In the genomic region with DNA sequence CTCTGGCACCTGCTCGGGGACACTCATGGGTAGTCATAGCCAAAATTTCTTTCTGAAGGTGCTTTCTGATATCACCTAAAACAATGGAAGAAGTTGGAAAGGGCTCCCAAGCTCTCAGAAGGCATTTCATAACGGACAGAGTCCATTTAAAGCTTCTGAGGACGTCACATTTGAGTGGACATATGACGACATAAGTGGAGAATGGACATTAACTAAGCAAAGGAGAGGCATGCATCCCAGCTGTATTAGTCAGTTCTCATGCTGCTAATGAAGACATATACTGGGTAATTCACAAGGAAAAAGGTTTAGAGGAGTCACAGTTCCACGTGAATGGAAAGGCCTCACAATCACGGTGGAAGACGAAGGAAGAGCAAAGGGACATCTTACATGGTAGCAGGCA, we compare ENCODE assay signal across 34 cellular contexts.
"Had no signal": no experiment of that assay in that cellular context is flagged by ENCODE, and none has a peak within 500 bp of the region (broad histone marks: within the 10 kb centered on the region; RNA-seq: fewer than 3 reads in every experiment).

No MANE protein-coding gene starts in this region.

- ATAC-seq: activated CD4-positive, alpha-beta T cell treated with anti-CD3 and anti-CD28 coated beads for 36 hours; activated CD8-positive, alpha-beta memory T cell treated with anti-CD3 and anti-CD28 coated beads, Interleukin-2, amount 10 ng/mL, durations not matched to agents 7 days and 5 days; activated CD8-positive, alpha-beta T cell treated with anti-CD3 and anti-CD28 coated beads, Interleukin-2, amount 10 ng/mL, durations not matched to agents 7 days and 5 days; activated naive CD4-positive, alpha-beta T cell treated with anti-CD3 and anti-CD28 coated beads, Interleukin-2, amount 50 U/mL, for 72 hours; activated T-cell treated with anti-CD3 and anti-CD28 coated beads, Interleukin-2, amount 50 U/mL, for 72 hours; effector memory CD8-positive, alpha-beta T cell; foreskin keratinocyte; gastrocnemius medialis; heart left ventricle; T-helper 17 cell had no signal

- H3K4me1 Mint-ChIP-seq: activated CD4-positive, alpha-beta T cell treated with anti-CD3 and anti-CD28 coated beads for 36 hours; activated CD4-positive, alpha-beta T cell treated with anti-CD3 and anti-CD28 coated beads, Interleukin-2, amount 10 ng/mL, durations not matched to agents 24 days and 14 days; activated CD8-positive, alpha-beta memory T cell treated with anti-CD3 and anti-CD28 coated beads, Interleukin-2, amount 10 ng/mL, durations not matched to agents 7 days and 5 days; central memory CD8-positive, alpha-beta T cell; T-helper 17 cell had no signal

- FAIRE-seq: bronchial epithelial cell had no signal

- H3K36me3 Mint-ChIP-seq: activated CD4-positive, alpha-beta memory T cell treated with anti-CD3 and anti-CD28 coated beads for 36 hours; activated CD8-positive, alpha-beta memory T cell treated with anti-CD3 and anti-CD28 coated beads, Interleukin-2, amount 10 ng/mL, durations not matched to agents 7 days and 5 days; activated naive CD4-positive, alpha-beta T cell treated with anti-CD3 and anti-CD28 coated beads, Interleukin-2, amount 10 ng/mL, durations not matched to agents 7 days and 5 days; activated naive CD4-positive, alpha-beta T cell treated with anti-CD3 and anti-CD28 coated beads, Interleukin-2, amount 50 U/mL, for 72 hours; activated naive CD8-positive, alpha-beta T cell treated with anti-CD3 and anti-CD28 coated beads, Interleukin-2, amount 10 ng/mL, durations not matched to agents 7 days and 5 days had no signal

- H3K27ac ChIP-seq: ascending aorta, brain microvascular endothelial cell, coronary artery, esophagus muscularis mucosa, foreskin keratinocyte, gastrocnemius medialis, heart left ventricle had no signal

- H3K27ac Mint-ChIP-seq: activated CD4-positive, alpha-beta memory T cell treated with anti-CD3 and anti-CD28 coated beads for 36 hours; activated CD4-positive, alpha-beta T cell treated with anti-CD3 and anti-CD28 coated beads for 36 hours; activated CD4-positive, alpha-beta T cell treated with anti-CD3 and anti-CD28 coated beads, Interleukin-2, amount 10 ng/mL, durations not matched to agents 24 days and 14 days; activated CD8-positive, alpha-beta memory T cell treated with anti-CD3 and anti-CD28 coated beads, Interleukin-2, amount 10 ng/mL, durations not matched to agents 7 days and 5 days; activated CD8-positive, alpha-beta T cell treated with anti-CD3 and anti-CD28 coated beads, Interleukin-2, amount 10 ng/mL, durations not matched to agents 7 days and 5 days; activated naive CD4-positive, alpha-beta T cell treated with anti-CD3 and anti-CD28 coated beads, Interleukin-2, amount 10 ng/mL, durations not matched to agents 7 days and 5 days; activated naive CD4-positive, alpha-beta T cell treated with anti-CD3 and anti-CD28 coated beads, Interleukin-2, amount 50 U/mL, for 72 hours; activated naive CD8-positive, alpha-beta T cell treated with anti-CD3 and anti-CD28 coated beads, Interleukin-2, amount 10 ng/mL, durations not matched to agents 7 days and 5 days; activated T-cell treated with anti-CD3 and anti-CD28 coated beads, Interleukin-2, amount 50 U/mL, for 24 hours; activated T-cell treated with anti-CD3 and anti-CD28 coated beads, Interleukin-2, amount 50 U/mL, for 72 hours; effector memory CD8-positive, alpha-beta T cell; T-helper 17 cell; T-helper 2 cell treated with Interferon-gamma antibody and Interleukin-4, amounts not matched to agents 5 μg/mL and 100 μg/mL, for 36 hours had no signal

- H3K27me3 Mint-ChIP-seq: activated naive CD8-positive, alpha-beta T cell treated with anti-CD3 and anti-CD28 coated beads, Interleukin-2, amount 10 ng/mL, durations not matched to agents 7 days and 5 days had no signal

- H3K36me3 ChIP-seq: ascending aorta, brain microvascular endothelial cell, esophagus muscularis mucosa, gastrocnemius medialis, heart left ventricle had no signal

- DNase-seq: activated CD4-positive, alpha-beta memory T cell treated with anti-CD3 and anti-CD28 coated beads for 36 hours; activated CD4-positive, alpha-beta T cell treated with anti-CD3 and anti-CD28 coated beads for 36 hours; activated CD4-positive, alpha-beta T cell treated with anti-CD3 and anti-CD28 coated beads, Interleukin-2, amount 10 ng/mL, durations not matched to agents 24 days and 14 days; activated CD4-positive, CD25-positive, alpha-beta regulatory T cell; activated CD4-positive, CD25-positive, alpha-beta regulatory T cell treated with anti-CD3 and anti-CD28 coated beads, Interleukin-2, amount 50 U/mL, for 72 hours; activated CD8-positive, alpha-beta memory T cell treated with anti-CD3 and anti-CD28 coated beads, Interleukin-2, amount 10 ng/mL, durations not matched to agents 7 days and 5 days; activated CD8-positive, alpha-beta memory T cell treated with anti-CD3 and anti-CD28 coated beads, Interleukin-2, amount 50 U/mL, for 4 hours; activated CD8-positive, alpha-beta T cell treated with anti-CD3 and anti-CD28 coated beads, Interleukin-2, amount 10 ng/mL, durations not matched to agents 7 days and 5 days; activated gamma-delta T cell; activated naive CD4-positive, alpha-beta T cell; activated naive CD4-positive, alpha-beta T cell treated with anti-CD3 and anti-CD28 coated beads, Interleukin-2, amount 10 ng/mL, durations not matched to agents 7 days and 5 days; activated naive CD8-positive, alpha-beta T cell treated with anti-CD3 and anti-CD28 coated beads, Interleukin-2, amount 10 ng/mL, durations not matched to agents 7 days and 5 days; activated T-cell treated with anti-CD3 and anti-CD28 coated beads for 4 hours; activated T-cell treated with anti-CD3 and anti-CD28 coated beads, Interleukin-2, amount 50 U/mL, for 24 hours; activated T-cell treated with anti-CD3 and anti-CD28 coated beads, Interleukin-2, amount 50 U/mL, for 72 hours; brain microvascular endothelial cell; dermis blood vessel endothelial cell; effector CD4-positive, alpha-beta T cell; effector memory CD8-positive, alpha-beta T cell; erythroblast; foreskin keratinocyte; gastrocnemius medialis; glutamatergic neuron; heart left ventricle; T-helper 1 cell; T-helper 17 cell; T1000 had no signal

- H3K4me3 Mint-ChIP-seq: activated CD4-positive, alpha-beta memory T cell treated with anti-CD3 and anti-CD28 coated beads for 36 hours; activated CD4-positive, alpha-beta T cell treated with anti-CD3 and anti-CD28 coated beads for 36 hours; activated CD4-positive, alpha-beta T cell treated with anti-CD3 and anti-CD28 coated beads, Interleukin-2, amount 10 ng/mL, durations not matched to agents 24 days and 14 days; activated CD8-positive, alpha-beta memory T cell treated with anti-CD3 and anti-CD28 coated beads, Interleukin-2, amount 10 ng/mL, durations not matched to agents 7 days and 5 days; activated CD8-positive, alpha-beta T cell treated with anti-CD3 and anti-CD28 coated beads, Interleukin-2, amount 10 ng/mL, durations not matched to agents 7 days and 5 days; activated naive CD4-positive, alpha-beta T cell treated with anti-CD3 and anti-CD28 coated beads, Interleukin-2, amount 10 ng/mL, durations not matched to agents 7 days and 5 days; activated naive CD8-positive, alpha-beta T cell treated with anti-CD3 and anti-CD28 coated beads, Interleukin-2, amount 10 ng/mL, durations not matched to agents 7 days and 5 days; activated T-cell treated with anti-CD3 and anti-CD28 coated beads, Interleukin-2, amount 50 U/mL, for 24 hours; activated T-cell treated with anti-CD3 and anti-CD28 coated beads, Interleukin-2, amount 50 U/mL, for 72 hours; central memory CD8-positive, alpha-beta T cell; effector memory CD8-positive, alpha-beta T cell; T-helper 17 cell; T-helper 2 cell treated with Interferon-gamma antibody and Interleukin-4, amounts not matched to agents 5 μg/mL and 100 μg/mL, for 36 hours had no signal

- H3K4me3 ChIP-seq: ascending aorta, coronary artery, esophagus muscularis mucosa, gastrocnemius medialis, heart left ventricle had no signal

- H3K9me3 ChIP-seq: ascending aorta, esophagus muscularis mucosa, gastrocnemius medialis, heart left ventricle had no signal

- H3K4me1 ChIP-seq: esophagus muscularis mucosa, gastrocnemius medialis, heart left ventricle had no signal

- H3K9me3 Mint-ChIP-seq: activated CD4-positive, alpha-beta memory T cell treated with anti-CD3 and anti-CD28 coated beads for 36 hours; activated CD4-positive, alpha-beta T cell treated with anti-CD3 and anti-CD28 coated beads, Interleukin-2, amount 10 ng/mL, durations not matched to agents 24 days and 14 days; activated naive CD4-positive, alpha-beta T cell treated with anti-CD3 and anti-CD28 coated beads, Interleukin-2, amount 10 ng/mL, durations not matched to agents 7 days and 5 days; activated naive CD4-positive, alpha-beta T cell treated with anti-CD3 and anti-CD28 coated beads, Interleukin-2, amount 50 U/mL, for 72 hours; activated naive CD8-positive, alpha-beta T cell treated with anti-CD3 and anti-CD28 coated beads, Interleukin-2, amount 10 ng/mL, durations not matched to agents 7 days and 5 days; activated T-cell treated with anti-CD3 and anti-CD28 coated beads, Interleukin-2, amount 50 U/mL, for 24 hours; activated T-cell treated with anti-CD3 and anti-CD28 coated beads, Interleukin-2, amount 50 U/mL, for 72 hours; central memory CD8-positive, alpha-beta T cell; effector memory CD8-positive, alpha-beta T cell; T-helper 2 cell treated with Interferon-gamma antibody and Interleukin-4, amounts not matched to agents 5 μg/mL and 100 μg/mL, for 36 hours had no signal

- H3K27me3 ChIP-seq: ascending aorta, brain microvascular endothelial cell, esophagus muscularis mucosa, foreskin keratinocyte, gastrocnemius medialis, heart left ventricle had no signal
